1 cellular context compared by ENCODE assay signal in genomic region chr20:44354979-44355502, GRCh38.
TF ChIP-seq lines count a peak whose summit lies in the region.

No MANE protein-coding gene starts in this region.

TF ChIP-seq in HepG2, 621 proteins besides CTCF, POLR2A, EP300 and RAD21 (continues in another document):
- TF ChIP-seq ZNF558 (CRISPR knock-in tag; IDR thresholded peaks at IDR 0.05; ENCODE audit: borderline replicate concordance): no peak
- TF ChIP-seq KLF15 (CRISPR knock-in tag; IDR thresholded peaks at IDR 0.05; ENCODE audit: borderline replicate concordance): no peak
- peak; percentile 50; the same call in 1 of the 2 replicates for TF ChIP-seq ZNF576 (CRISPR knock-in tag; IDR thresholded peaks at IDR 0.05)
- TF ChIP-seq HDAC6 (IDR thresholded peaks at IDR 0.05; ENCODE audit: low read depth, low read length): no peak
- no peak for TF ChIP-seq NFYC (CRISPR knock-in tag; IDR thresholded peaks at IDR 0.05)
- no peak for TF ChIP-seq CBX2 (IDR thresholded peaks at IDR 0.05; ENCODE audit: low read depth, low read length)
- TF ChIP-seq CBX2 (CRISPR knock-in tag; IDR thresholded peaks at IDR 0.05; ENCODE audit: low read depth): no peak
- peak; percentile 76 for TF ChIP-seq ZMYM2 (CRISPR knock-in tag; IDR thresholded peaks at IDR 0.05)
- TF ChIP-seq RERE (CRISPR knock-in tag; IDR thresholded peaks at IDR 0.05; ENCODE audit: low read depth): no peak
- TF ChIP-seq ZNF264 (CRISPR knock-in tag; IDR thresholded peaks at IDR 0.05): no peak
- no peak for TF ChIP-seq MYC (CRISPR knock-in tag; IDR thresholded peaks at IDR 0.05; ENCODE audit: borderline replicate concordance)
- TF ChIP-seq ELF4 (CRISPR knock-in tag; IDR thresholded peaks at IDR 0.05; ENCODE audit: borderline replicate concordance): peak; percentile 22; the same call in 1 of the 2 replicates
- no peak for TF ChIP-seq ZNF891 (CRISPR knock-in tag; IDR thresholded peaks at IDR 0.05)
- TF ChIP-seq NCOR1 (IDR thresholded peaks at IDR 0.05; ENCODE audit: borderline replicate concordance, low read length): 0 out of 2 replicates have a peak, but pooled peaks have one; percentile 5
- no peak for TF ChIP-seq MXD4 (CRISPR knock-in tag; IDR thresholded peaks at IDR 0.05)
- no peak for TF ChIP-seq BHLHE40 (IDR thresholded peaks at IDR 0.05; ENCODE audit: low read length)
- no peak for TF ChIP-seq ZNF557 (CRISPR knock-in tag; IDR thresholded peaks at IDR 0.05)
- TF ChIP-seq, protein P1, sequence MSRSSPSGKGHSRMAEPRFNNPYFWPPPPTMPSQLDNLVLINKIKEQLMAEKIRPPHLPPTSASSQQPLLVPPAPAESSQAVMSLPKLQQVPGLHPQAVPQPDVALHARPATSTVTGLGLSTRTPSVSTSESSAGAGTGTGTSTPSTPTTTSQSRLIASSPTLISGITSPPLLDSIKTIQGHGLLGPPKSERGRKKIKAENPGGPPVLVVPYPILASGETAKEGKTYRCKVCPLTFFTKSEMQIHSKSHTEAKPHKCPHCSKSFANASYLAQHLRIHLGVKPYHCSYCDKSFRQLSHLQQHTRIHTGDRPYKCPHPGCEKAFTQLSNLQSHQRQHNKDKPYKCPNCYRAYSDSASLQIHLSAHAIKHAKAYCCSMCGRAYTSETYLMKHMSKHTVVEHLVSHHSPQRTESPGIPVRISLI (CRISPR knock-in tag; IDR thresholded peaks at IDR 0.05; ENCODE audit: borderline replicate concordance): no peak
- TF ChIP-seq MBNL3 (CRISPR knock-in tag; conservative IDR thresholded peaks at IDR 0.05): no peak
- TF ChIP-seq, protein P2, sequence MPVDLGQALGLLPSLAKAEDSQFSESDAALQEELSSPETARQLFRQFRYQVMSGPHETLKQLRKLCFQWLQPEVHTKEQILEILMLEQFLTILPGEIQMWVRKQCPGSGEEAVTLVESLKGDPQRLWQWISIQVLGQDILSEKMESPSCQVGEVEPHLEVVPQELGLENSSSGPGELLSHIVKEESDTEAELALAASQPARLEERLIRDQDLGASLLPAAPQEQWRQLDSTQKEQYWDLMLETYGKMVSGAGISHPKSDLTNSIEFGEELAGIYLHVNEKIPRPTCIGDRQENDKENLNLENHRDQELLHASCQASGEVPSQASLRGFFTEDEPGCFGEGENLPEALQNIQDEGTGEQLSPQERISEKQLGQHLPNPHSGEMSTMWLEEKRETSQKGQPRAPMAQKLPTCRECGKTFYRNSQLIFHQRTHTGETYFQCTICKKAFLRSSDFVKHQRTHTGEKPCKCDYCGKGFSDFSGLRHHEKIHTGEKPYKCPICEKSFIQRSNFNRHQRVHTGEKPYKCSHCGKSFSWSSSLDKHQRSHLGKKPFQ (CRISPR knock-in tag; IDR thresholded peaks at IDR 0.05; ENCODE audit: insufficient replicate concordance): peak; percentile 69
- no peak for TF ChIP-seq ZNF883 (CRISPR knock-in tag; IDR thresholded peaks at IDR 0.05; ENCODE audit: not compliant biosample characterization)
- no peak for TF ChIP-seq FOSL2 (CRISPR knock-in tag; IDR thresholded peaks at IDR 0.05)
- no peak for TF ChIP-seq MEIS2 (CRISPR knock-in tag; IDR thresholded peaks at IDR 0.05)
- no peak for TF ChIP-seq TMF1 (CRISPR knock-in tag; IDR thresholded peaks at IDR 0.05; ENCODE audit: low read depth)
- TF ChIP-seq, protein P3, sequence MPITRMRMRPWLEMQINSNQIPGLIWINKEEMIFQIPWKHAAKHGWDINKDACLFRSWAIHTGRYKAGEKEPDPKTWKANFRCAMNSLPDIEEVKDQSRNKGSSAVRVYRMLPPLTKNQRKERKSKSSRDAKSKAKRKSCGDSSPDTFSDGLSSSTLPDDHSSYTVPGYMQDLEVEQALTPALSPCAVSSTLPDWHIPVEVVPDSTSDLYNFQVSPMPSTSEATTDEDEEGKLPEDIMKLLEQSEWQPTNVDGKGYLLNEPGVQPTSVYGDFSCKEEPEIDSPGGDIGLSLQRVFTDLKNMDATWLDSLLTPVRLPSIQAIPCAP (CRISPR knock-in tag; IDR thresholded peaks at IDR 0.05; ENCODE audit: low read depth): no peak
- TF ChIP-seq RELA (CRISPR knock-in tag; IDR thresholded peaks at IDR 0.05): no peak
- TF ChIP-seq ZNF10 (CRISPR knock-in tag; IDR thresholded peaks at IDR 0.05; ENCODE audit: borderline replicate concordance, low read depth): no peak
- TF ChIP-seq SRSF9 (IDR thresholded peaks at IDR 0.05; ENCODE audit: borderline replicate concordance, insufficient read depth, low read depth, low read length, poor library complexity, severe bottlenecking): no peak
- no peak for TF ChIP-seq HDAC2 (CRISPR knock-in tag; IDR thresholded peaks at IDR 0.05)
- TF ChIP-seq ETS1 (CRISPR knock-in tag; IDR thresholded peaks at IDR 0.05): no peak
- TF ChIP-seq ONECUT2 (CRISPR knock-in tag; IDR thresholded peaks at IDR 0.05): no peak
- TF ChIP-seq ZNF800 (CRISPR knock-in tag; IDR thresholded peaks at IDR 0.05): peak; percentile 14
- no peak for TF ChIP-seq ZSCAN30 (CRISPR knock-in tag; IDR thresholded peaks at IDR 0.05)
- peak; percentile 98 for TF ChIP-seq ZKSCAN8 (CRISPR knock-in tag; IDR thresholded peaks at IDR 0.05; ENCODE audit: borderline replicate concordance)
- no peak for TF ChIP-seq AGO1 (IDR thresholded peaks at IDR 0.05; ENCODE audit: low read depth, low read length, poor library complexity, severe bottlenecking)
- TF ChIP-seq HNF4G (IDR thresholded peaks at IDR 0.05; ENCODE audit: borderline replicate concordance, low read depth, low read length): no peak
- no peak for TF ChIP-seq HNF4G (CRISPR knock-in tag; IDR thresholded peaks at IDR 0.05; ENCODE audit: borderline replicate concordance, low read depth)
- no peak for TF ChIP-seq JUN (CRISPR knock-in tag; IDR thresholded peaks at IDR 0.05)
- TF ChIP-seq, protein P4, sequence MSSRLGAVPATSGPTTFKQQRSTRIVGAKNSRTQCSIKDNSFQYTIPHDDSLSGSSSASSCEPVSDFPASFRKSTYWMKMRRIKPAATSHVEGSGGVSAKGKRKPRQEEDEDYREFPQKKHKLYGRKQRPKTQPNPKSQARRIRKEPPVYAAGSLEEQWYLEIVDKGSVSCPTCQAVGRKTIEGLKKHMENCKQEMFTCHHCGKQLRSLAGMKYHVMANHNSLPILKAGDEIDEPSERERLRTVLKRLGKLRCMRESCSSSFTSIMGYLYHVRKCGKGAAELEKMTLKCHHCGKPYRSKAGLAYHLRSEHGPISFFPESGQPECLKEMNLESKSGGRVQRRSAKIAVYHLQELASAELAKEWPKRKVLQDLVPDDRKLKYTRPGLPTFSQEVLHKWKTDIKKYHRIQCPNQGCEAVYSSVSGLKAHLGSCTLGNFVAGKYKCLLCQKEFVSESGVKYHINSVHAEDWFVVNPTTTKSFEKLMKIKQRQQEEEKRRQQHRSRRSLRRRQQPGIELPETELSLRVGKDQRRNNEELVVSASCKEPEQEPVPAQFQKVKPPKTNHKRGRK (CRISPR knock-in tag; IDR thresholded peaks at IDR 0.05): no peak
- no peak for TF ChIP-seq ZNF546 (CRISPR knock-in tag; conservative IDR thresholded peaks at IDR 0.05)
- no peak for TF ChIP-seq ZNF547 (CRISPR knock-in tag; IDR thresholded peaks at IDR 0.05)
- TF ChIP-seq PHB2 (IDR thresholded peaks at IDR 0.05; ENCODE audit: partially characterized antibody): no peak
- peak; percentile 93; the same call in 1 of the 2 replicates for TF ChIP-seq ZBTB10 (CRISPR knock-in tag; IDR thresholded peaks at IDR 0.05; ENCODE audit: borderline replicate concordance)
- TF ChIP-seq MAF1 (CRISPR knock-in tag; IDR thresholded peaks at IDR 0.05; ENCODE audit: borderline replicate concordance): no peak
- no peak for TF ChIP-seq ATF4 (CRISPR knock-in tag; IDR thresholded peaks at IDR 0.05)
- TF ChIP-seq, protein P5, sequence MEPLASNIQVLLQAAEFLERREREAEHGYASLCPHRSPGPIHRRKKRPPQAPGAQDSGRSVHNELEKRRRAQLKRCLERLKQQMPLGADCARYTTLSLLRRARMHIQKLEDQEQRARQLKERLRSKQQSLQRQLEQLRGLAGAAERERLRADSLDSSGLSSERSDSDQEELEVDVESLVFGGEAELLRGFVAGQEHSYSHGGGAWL (CRISPR knock-in tag; IDR thresholded peaks at IDR 0.05): no peak
